In genomic region chr18:42113529-42114191, GRCh38 we compare ENCODE assay signal across 1 cellular context.
TF ChIP-seq lines count a peak whose summit lies in the region.

No MANE protein-coding gene starts in this region.

TF ChIP-seq in GM23338, 12 proteins besides CTCF, POLR2A, EP300 and RAD21 (continued from another document):
- TF ChIP-seq ZNF462 (CRISPR knock-in tag; IDR thresholded peaks at IDR 0.05): no peak
- no peak for TF ChIP-seq JUNB (IDR thresholded peaks at IDR 0.05; ENCODE audit: unreplicated experiment)
- TF ChIP-seq REST (IDR thresholded peaks at IDR 0.05; ENCODE audit: unreplicated experiment): no peak
- no peak for TF ChIP-seq CREB1 (CRISPR knock-in tag; IDR thresholded peaks at IDR 0.05; ENCODE audit: low read depth)
- no peak for TF ChIP-seq ZNF114 (CRISPR knock-in tag; IDR thresholded peaks at IDR 0.05)
- TF ChIP-seq EZH2 (IDR thresholded peaks at IDR 0.05; ENCODE audit: low read depth, unreplicated experiment): no peak
- no peak for TF ChIP-seq NANOG (IDR thresholded peaks at IDR 0.05; ENCODE audit: borderline replicate concordance)
- no peak for TF ChIP-seq ZNF331 (CRISPR knock-in tag; IDR thresholded peaks at IDR 0.05; ENCODE audit: low read depth)
